In the genomic region with DNA sequence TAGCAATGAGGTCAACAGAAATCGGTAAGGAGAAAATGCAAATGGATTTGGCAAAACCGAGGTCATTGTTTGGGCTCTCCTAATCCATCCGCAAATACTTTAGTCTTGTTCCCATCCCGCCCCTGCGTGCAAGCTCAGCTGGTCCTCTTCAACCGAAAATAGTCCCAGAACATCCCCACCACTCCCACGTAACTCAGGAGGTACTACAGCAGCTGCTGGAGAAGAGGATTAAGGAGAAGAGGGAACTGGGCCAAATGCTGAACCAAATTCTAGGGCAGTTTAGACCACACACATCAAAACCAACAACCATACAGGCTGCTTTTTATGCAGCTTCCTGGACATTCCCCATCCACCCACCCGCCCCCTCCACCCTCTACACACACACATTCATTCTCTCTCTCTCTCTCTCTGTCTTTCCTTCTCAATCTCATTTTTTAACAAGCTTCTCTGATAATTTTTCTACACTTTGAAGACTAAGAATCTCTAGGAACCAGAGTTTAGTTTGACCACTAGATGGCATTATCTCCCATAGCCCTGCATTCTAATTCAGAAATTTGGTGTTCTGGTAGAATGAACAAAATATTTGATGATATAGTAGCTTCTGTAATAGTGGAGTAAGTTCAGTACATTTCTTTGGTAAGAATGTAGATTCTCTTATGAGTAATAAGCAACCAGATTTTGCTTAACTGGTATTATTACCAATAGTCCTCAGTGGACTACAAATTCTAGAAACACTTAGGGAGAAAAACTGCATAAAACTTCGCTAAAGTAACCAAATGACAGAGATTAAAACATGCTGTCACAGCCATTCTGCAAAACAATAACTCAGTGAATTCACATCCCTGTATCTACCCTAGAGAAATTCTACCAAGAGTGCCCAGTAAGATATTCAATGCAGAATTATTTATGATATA, we compare ENCODE assay signal across 9 cellular contexts. TPM values are rescaled to one million over a fixed set of nuclear protein-coding genes. Genes with fewer than 3 reads are reported as not detected.
DNase-seq lines count a peak whose midpoint lies in the region; ATAC-seq and TF ChIP-seq lines count a peak whose summit lies in the region.
"Had no signal": no experiment of that assay in that cellular context is flagged by ENCODE, and none has a peak within 500 bp of the region (broad histone marks: within the 10 kb centered on the region; RNA-seq: fewer than 3 reads in every experiment).

No MANE protein-coding gene starts in this region.

- H3K27me3 ChIP-seq in MM.1S (replicated peaks; ENCODE audit: insufficient read depth, low read length) = no peaks in the 10 kb centered on the region
- no peaks in the 10 kb centered on the region for H3K27me3 ChIP-seq in heart left ventricle

- H3K79me2 ChIP-seq in MM.1S (ENCODE audit: low read length) = no peaks in the 10 kb centered on the region

- peak; percentile 43 for DNase-seq in NCI-H2171 treated with DMSO at 0.1 percent for 48 hours (lab: John Stamatoyannopoulos, UW)
- DNase-seq in NCI-H2171 (lab: John Stamatoyannopoulos, UW) = no peak
- DNase-seq in MM.1S = peak; percentile 47
- DNase-seq in heart left ventricle = peak in 3 of 5 donors; percentile 11 to 32 (median 19)
- no peak for DNase-seq in sciatic nerve (ENCODE audit: low spot score)

- H3K4me1 ChIP-seq in MM.1S (ENCODE audit: low read length) (no peaks in the 10 kb centered on the region), heart left ventricle (peaks cover 0 to 7% (median 0%) of the 10 kb centered on the region in 12 donors)

- H4K20me1 ChIP-seq in MM.1S (ENCODE audit: insufficient read depth, low read length) = no peaks in the 10 kb centered on the region

- no peak overlapping the region for H3K27ac ChIP-seq in MM.1S (ENCODE audit: low read length)
- no peak overlapping the region for H3K27ac ChIP-seq in VCaP
- peak overlapping the region in 1 of 12 donors; percentile 17 for H3K27ac ChIP-seq in heart left ventricle

- 33 to 47% (median 42%) methylated on average over 9 of the region's 9 CpGs for WGBS in heart left ventricle, 4 donors

- H3K36me3 ChIP-seq in MM.1S (replicated peaks; ENCODE audit: insufficient read depth, low read length) (no peaks in the 10 kb centered on the region), heart left ventricle (no peaks in the 10 kb centered on the region)

- no peaks in the 10 kb centered on the region for H3K9me2 ChIP-seq in MM.1S (replicated peaks; ENCODE audit: insufficient read depth, low read length)

- no peak overlapping the region for H3K9ac ChIP-seq in MM.1S (ENCODE audit: low read length)

- no peak overlapping the region for H2AFZ ChIP-seq in MM.1S (ENCODE audit: low read length)

- H3F3A ChIP-seq in MM.1S (ENCODE audit: insufficient read depth, low read length) = no peaks in the 10 kb centered on the region

- TF ChIP-seq POLR2A in heart left ventricle (IDR thresholded peaks at IDR 0.05) = no peak

- no peak overlapping the region for H3K4me2 ChIP-seq in MM.1S (ENCODE audit: low read depth, low read length)

- ATAC-seq in heart left ventricle (peak in 2 of 4 donors; percentile 58 to 82), sciatic nerve (peak; percentile 86), GM21717 (IDR thresholded peaks at IDR 0.05; ENCODE audit: unreplicated experiment) (no peak), HG02678 (IDR thresholded peaks at IDR 0.05; ENCODE audit: unreplicated experiment) (no peak)

- TF ChIP-seq CTCF in MM.1S (IDR thresholded peaks at IDR 0.05; ENCODE audit: low read length) (peak; percentile 77), VCaP (conservative IDR thresholded peaks at IDR 0.05) (peak; percentile 91), heart left ventricle (IDR thresholded peaks at IDR 0.05) (peak; percentile 59 to 81 (median 73))

- H3K9me3 ChIP-seq in MM.1S (replicated peaks; ENCODE audit: insufficient read depth, low read length) (no peaks in the 10 kb centered on the region), heart left ventricle (no peaks in the 10 kb centered on the region)

- intact Hi-C loops in heart left ventricle (cut with DNase I) = loop anchor here (2.0 to 10.0 kb wide), 7 partner anchors 49 to 422 kb away; partner anchors contain the start of genes PRIM2 (in 6 of the 10) and BEND6 (in 1 of the 10)
- intact Hi-C loops in sciatic nerve (cut with DNase I) = loop anchor here (10.0 kb wide), 1 partner anchor 412 kb away; the partner anchor contains the start of gene PRIM2

- H3K4me3 ChIP-seq in MM.1S (ENCODE audit: low read length) (no peak overlapping the region), heart left ventricle (peak overlapping the region in 3 of 12 donors; percentile 11 to 24 (median 16))

RNA-seq across cellular contexts. Expression of gene BEND6, which starts 52.1 kb away (rescaled TPM):
- 1 to 10 TPM in 3 of 9 donors, under 1 TPM in 5, not detected in 1; 0.25 to 2.2 (median 0.53) TPM for total RNA-seq in heart left ventricle
- polyA plus RNA-seq in heart left ventricle = under 1 TPM; 0.14 to 0.19 TPM
- total RNA-seq in sciatic nerve = 4.4 TPM
- total RNA-seq: activated naive CD4-positive, alpha-beta T cell treated with anti-CD3 and anti-CD28 coated beads, Interleukin-2, amount 50 U/mL, for 72 hours had no signal

Comparison
In these comparisons a context has a peak if more than half of its experiments do, and no peak if none do; other contexts are left out.
1. DNase-seq: peak in NCI-H2171 treated with DMSO at 0.1 percent for 48 hours (single experiment), MM.1S (single experiment) and heart left ventricle (3 of 5); none in NCI-H2171 (single experiment) and sciatic nerve (single experiment).
2. Peak in every context shown above with its lines, with median percentiles within 50 percentile points of each other: CTCF ChIP-seq.